ENCODE assay signal across 26 cellular contexts in the genomic region with DNA sequence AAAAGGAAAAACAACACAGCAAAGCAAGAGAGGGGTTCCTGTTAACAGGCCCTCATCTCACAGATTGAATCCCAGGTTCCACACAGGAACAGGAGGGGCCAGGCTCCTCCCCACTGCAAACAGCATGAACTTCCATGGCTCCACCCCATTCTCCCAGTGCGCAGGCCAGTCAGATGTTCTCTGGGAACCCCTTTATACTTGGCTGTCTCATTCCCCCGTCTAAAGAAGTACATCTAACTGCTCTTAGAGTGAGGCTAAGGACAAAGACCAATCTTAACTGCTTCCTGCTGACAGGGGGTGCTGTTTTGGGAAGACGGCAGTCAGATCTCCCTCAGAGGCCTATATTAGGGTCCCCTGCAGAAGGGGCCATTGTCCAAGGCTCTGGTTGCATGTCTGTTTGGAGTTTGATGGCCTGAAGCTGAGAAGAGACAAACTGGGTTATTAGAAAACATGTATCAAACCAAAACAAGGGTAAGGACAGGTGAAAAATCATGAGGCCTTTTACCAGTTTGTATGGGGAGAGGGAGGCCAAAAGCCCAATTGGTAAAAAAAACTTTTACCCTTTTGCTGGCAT. TPM values are rescaled to one million over a fixed set of nuclear protein-coding genes. Genes with fewer than 3 reads are reported as not detected.
DNase-seq lines count a peak whose midpoint lies in the region; ATAC-seq and TF ChIP-seq lines count a peak whose summit lies in the region.
"Had no signal": no experiment of that assay in that cellular context is flagged by ENCODE, and none has a peak within 500 bp of the region (broad histone marks: within the 10 kb centered on the region; RNA-seq: fewer than 3 reads in every experiment).

No MANE protein-coding gene starts in this region.

- H3K9ac ChIP-seq in PC-3 (ENCODE audit: low read length), result no peak overlapping the region
- H3K9ac ChIP-seq: BLaER1 treated with 17β-estradiol and CSF1 and Interleukin-3, amounts not matched to agents 10 nM and 100 nM; KMS-11 had no signal

- peaks cover 0 to 5% of the 10 kb centered on the region in 2 donors for H3K36me3 Mint-ChIP-seq in activated naive CD4-positive, alpha-beta T cell treated with anti-CD3 and anti-CD28 coated beads, Interleukin-2, amount 50 U/mL, for 72 hours
- peaks cover 13% of the 10 kb centered on the region for H3K36me3 Mint-ChIP-seq in activated naive CD4-positive, alpha-beta T cell treated with anti-CD3 and anti-CD28 coated beads for 36 hours (ENCODE audit: low read depth)

- H3K9me3 ChIP-seq in PC-3 (ENCODE audit: low read length), result no peaks in the 10 kb centered on the region
- H3K9me3 ChIP-seq: BLaER1 treated with 17β-estradiol and CSF1 and Interleukin-3, amounts not matched to agents 10 nM and 100 nM; gastroesophageal sphincter had no signal

- no peaks in the 10 kb centered on the region for H3K79me2 ChIP-seq in PC-3 (ENCODE audit: low read length)

- no peaks in the 10 kb centered on the region for H3K9me3 Mint-ChIP-seq in activated naive CD4-positive, alpha-beta T cell treated with anti-CD3 and anti-CD28 coated beads, Interleukin-2, amount 50 U/mL, for 72 hours
- no peaks in the 10 kb centered on the region for H3K9me3 Mint-ChIP-seq in activated naive CD4-positive, alpha-beta T cell treated with anti-CD3 and anti-CD28 coated beads for 36 hours
- H3K9me3 Mint-ChIP-seq: activated T-cell treated with anti-CD3 and anti-CD28 coated beads, Interleukin-2, amount 50 U/mL, for 24 hours; T-cell had no signal

- CTCF ChIA-PET in activated naive CD4-positive, alpha-beta T cell treated with anti-CD3 and anti-CD28 coated beads for 36 hours (lab: Charles Lee), result interaction anchor here (2.0 kb wide), 1 partner anchor 61 kb away, joined by 6 read pairs; no protein-coding TSS in a partner anchor
- CTCF ChIA-PET in PC-3 (lab: Charles Lee), result no interaction called here

- H3K4me3 ChIP-seq in PC-3 (ENCODE audit: low read length), result no peak overlapping the region
- H3K4me3 ChIP-seq in fibroblast of pulmonary artery (replicated peaks; ENCODE audit: low read depth, low read length), result no peak overlapping the region
- H3K4me3 ChIP-seq: BLaER1 treated with 17β-estradiol and CSF1 and Interleukin-3, amounts not matched to agents 10 nM and 100 nM; gastroesophageal sphincter had no signal

- no peaks in the 10 kb centered on the region for H3F3A ChIP-seq in PC-3 (ENCODE audit: low read length, unreplicated experiment)

- POLR2A ChIA-PET in PC-3 (lab: Charles Lee; ENCODE audit: unreplicated experiment), result no interaction called here

- H3K4me1 ChIP-seq in PC-3 (ENCODE audit: insufficient read depth, low read length), result no peaks in the 10 kb centered on the region

- peaks cover 2% of the 10 kb centered on the region for H3K4me1 Mint-ChIP-seq in activated naive CD4-positive, alpha-beta T cell treated with anti-CD3 and anti-CD28 coated beads for 36 hours (ENCODE audit: low read depth)
- H3K4me1 Mint-ChIP-seq: T-cell had no signal

- peaks cover 17% of the 10 kb centered on the region for H3K36me3 ChIP-seq in PC-3 (ENCODE audit: low read depth, low read length)

- TSS peak; percentile 12 for BruUV-seq in PC-3 (replicated peaks; lab: Mats Ljungman, UMichigan)

- H3K27me3 Mint-ChIP-seq in activated naive CD4-positive, alpha-beta T cell treated with anti-CD3 and anti-CD28 coated beads for 36 hours (ENCODE audit: low read depth), result no peaks in the 10 kb centered on the region
- H3K27me3 Mint-ChIP-seq: activated T-cell treated with anti-CD3 and anti-CD28 coated beads, Interleukin-2, amount 50 U/mL, for 24 hours; T-cell had no signal

- peak overlapping the region; percentile 8 to 32 for H3K27ac Mint-ChIP-seq in activated naive CD4-positive, alpha-beta T cell treated with anti-CD3 and anti-CD28 coated beads, Interleukin-2, amount 50 U/mL, for 72 hours
- no peak overlapping the region for H3K27ac Mint-ChIP-seq in activated naive CD4-positive, alpha-beta T cell treated with anti-CD3 and anti-CD28 coated beads for 36 hours
- H3K27ac Mint-ChIP-seq: activated T-cell treated with anti-CD3 and anti-CD28 coated beads, Interleukin-2, amount 50 U/mL, for 24 hours; T-cell had no signal

- intact Hi-C loops in activated naive CD4-positive, alpha-beta T cell treated with anti-CD3 and anti-CD28 coated beads for 36 hours (cut with micrococcal nuclease), result no loop called here
- intact Hi-C loops in PC-3 (cut with micrococcal nuclease), result no loop called here
- intact Hi-C loops in posterior vena cava (cut with DNase I), result loop anchor here in 1 of 2 donors (5.0 kb wide), 1 partner anchor 561 kb away; a partner anchor contains a TSS

- no peak for ATAC-seq in activated naive CD4-positive, alpha-beta T cell treated with anti-CD3 and anti-CD28 coated beads, Interleukin-2, amount 50 U/mL, for 72 hours
- no peak for ATAC-seq in PC-3
- ATAC-seq: esophagus mucosa, gastroesophageal sphincter, T-cell had no signal

- no peak overlapping the region for H3K4me2 ChIP-seq in PC-3 (ENCODE audit: low read length)
- H3K4me2 ChIP-seq: KMS-11 had no signal

- no peaks in the 10 kb centered on the region for H4K20me1 ChIP-seq in PC-3 (ENCODE audit: low read length)

- DNase-seq in activated naive CD4-positive, alpha-beta T cell treated with anti-CD3 and anti-CD28 coated beads, Interleukin-2, amount 50 U/mL, for 72 hours (ENCODE audit: low spot score in 2 of 2), result peak in 1 of 2 donors; percentile 25
- no peak for DNase-seq in activated naive CD4-positive, alpha-beta T cell treated with anti-CD3 and anti-CD28 coated beads for 36 hours
- DNase-seq in PC-3 (no peak), fibroblast of pulmonary artery (ENCODE audit: low read depth) (peak; percentile 16), posterior vena cava (ENCODE audit: low spot score) (peak; percentile 18), iPS-NIHi7 (ENCODE audit: extremely low spot score) (no peak), NCI-H2171 (lab: John Stamatoyannopoulos, UW) (no peak)
- no peak for DNase-seq in activated naive CD4-positive, alpha-beta T cell (lab: John Stamatoyannopoulos, UW)
- DNase-seq: activated CD8-positive, alpha-beta memory T cell treated with anti-CD3 and anti-CD28 coated beads for 24 hours; activated naive CD4-positive, alpha-beta T cell treated with anti-CD3 and anti-CD28 coated beads, Interleukin-2, amount 50 U/mL, for 16 hours; cerebellar nuclear complex; effector CD8-positive, alpha-beta T cell; EL; HCEC 1CT; kidney glomerular epithelial cell; mammary epithelial cell; NCI-H187; NCI-H774; retina; SHP77; T-cell had no signal

- no peaks in the 10 kb centered on the region for H3K27me3 ChIP-seq in PC-3 (ENCODE audit: low read length)
- H3K27me3 ChIP-seq: BLaER1 treated with 17β-estradiol and CSF1 and Interleukin-3, amounts not matched to agents 10 nM and 100 nM; gastroesophageal sphincter had no signal

- no peak overlapping the region for H2AFZ ChIP-seq in PC-3 (ENCODE audit: low read length)

- TF ChIP-seq CTCF in PC-3 (conservative IDR thresholded peaks at IDR 0.05; ENCODE audit: low read depth, low read length) (no peak), fibroblast of pulmonary artery (IDR thresholded peaks at IDR 0.05; ENCODE audit: low read length, missing control alignments) (peak; percentile 24)

- H3K27ac ChIP-seq in PC-3 (ENCODE audit: low read length), result no peak overlapping the region
- H3K27ac ChIP-seq: gastroesophageal sphincter, KMS-11 had no signal

- H3K4me3 Mint-ChIP-seq in activated naive CD4-positive, alpha-beta T cell treated with anti-CD3 and anti-CD28 coated beads for 36 hours, result no peak overlapping the region
- H3K4me3 Mint-ChIP-seq: activated T-cell treated with anti-CD3 and anti-CD28 coated beads, Interleukin-2, amount 50 U/mL, for 24 hours; T-cell had no signal

- H3K9me2 ChIP-seq in PC-3 (replicated peaks; ENCODE audit: low read length), result no peaks in the 10 kb centered on the region

RNA-seq across cellular contexts. Expression of a gene that starts 10.5 kb away (rescaled TPM):
- 100 to 1,000 TPM; 178 to 319 TPM for total RNA-seq in activated naive CD4-positive, alpha-beta T cell treated with anti-CD3 and anti-CD28 coated beads, Interleukin-2, amount 50 U/mL, for 72 hours
- 100 to 1,000 TPM; 222 to 229 TPM for total RNA-seq in activated naive CD4-positive, alpha-beta T cell treated with anti-CD3 and anti-CD28 coated beads for 36 hours
- total RNA-seq in PC-3 (2014; rRNA removed), result 119 and 122 TPM in 2 replicates
- total RNA-seq in posterior vena cava, result 10 to 100 TPM; 36.7 to 45.5 TPM

RNA-seq across cellular contexts. Expression of a gene that starts 22.7 kb away (rescaled TPM):
- 100 to 1,000 TPM; 153 to 177 TPM for total RNA-seq in activated naive CD4-positive, alpha-beta T cell treated with anti-CD3 and anti-CD28 coated beads, Interleukin-2, amount 50 U/mL, for 72 hours
- total RNA-seq in activated naive CD4-positive, alpha-beta T cell treated with anti-CD3 and anti-CD28 coated beads for 36 hours, result 100 to 1,000 TPM; 207 to 217 TPM
- 86.1 and 94.9 TPM in 2 replicates for total RNA-seq in PC-3 (2014; rRNA removed)
- total RNA-seq in posterior vena cava, result 100 to 1,000 TPM in 1 of 2 donors, 10 to 100 TPM in 1; 97.2 to 119 TPM

RNA-seq across cellular contexts. Expression of a gene that starts 50.5 kb away (rescaled TPM):
- total RNA-seq in activated naive CD4-positive, alpha-beta T cell treated with anti-CD3 and anti-CD28 coated beads, Interleukin-2, amount 50 U/mL, for 72 hours, result 1 to 10 TPM; 2.6 to 3.6 TPM
- total RNA-seq in activated naive CD4-positive, alpha-beta T cell treated with anti-CD3 and anti-CD28 coated beads for 36 hours, result 1 to 10 TPM in 1 of 2 experiments, under 1 TPM in 1; 0.62 to 1.0 TPM
- total RNA-seq in PC-3 (2014; rRNA removed), result 1.6 and 1.9 TPM in 2 replicates
- total RNA-seq in posterior vena cava, result 1 to 10 TPM; 1.5 to 2.3 TPM

RNA-seq across cellular contexts. Expression of a gene that starts 51.6 kb away (rescaled TPM):
- 100 to 1,000 TPM; 577 to 596 TPM for total RNA-seq in activated naive CD4-positive, alpha-beta T cell treated with anti-CD3 and anti-CD28 coated beads, Interleukin-2, amount 50 U/mL, for 72 hours
- total RNA-seq in activated naive CD4-positive, alpha-beta T cell treated with anti-CD3 and anti-CD28 coated beads for 36 hours, result 100 to 1,000 TPM; 596 to 641 TPM
- total RNA-seq in PC-3 (2014; rRNA removed) (749 and 967 TPM in 2 replicates), posterior vena cava (100 to 1,000 TPM; 255 to 329 TPM)

Comparison
In these comparisons a context has a peak if more than half of its experiments do, and no peak if none do; other contexts are left out.
1. DNase-seq: peak in fibroblast of pulmonary artery (single experiment) and posterior vena cava (single experiment); none in activated naive CD4-positive, alpha-beta T cell treated with anti-CD3 and anti-CD28 coated beads for 36 hours (single experiment), PC-3 (single experiment), activated naive CD4-positive, alpha-beta T cell (0 of 4), iPS-NIHi7 (single experiment) and NCI-H2171 (single experiment).